8 cellular contexts compared by ENCODE assay signal in the genomic region with DNA sequence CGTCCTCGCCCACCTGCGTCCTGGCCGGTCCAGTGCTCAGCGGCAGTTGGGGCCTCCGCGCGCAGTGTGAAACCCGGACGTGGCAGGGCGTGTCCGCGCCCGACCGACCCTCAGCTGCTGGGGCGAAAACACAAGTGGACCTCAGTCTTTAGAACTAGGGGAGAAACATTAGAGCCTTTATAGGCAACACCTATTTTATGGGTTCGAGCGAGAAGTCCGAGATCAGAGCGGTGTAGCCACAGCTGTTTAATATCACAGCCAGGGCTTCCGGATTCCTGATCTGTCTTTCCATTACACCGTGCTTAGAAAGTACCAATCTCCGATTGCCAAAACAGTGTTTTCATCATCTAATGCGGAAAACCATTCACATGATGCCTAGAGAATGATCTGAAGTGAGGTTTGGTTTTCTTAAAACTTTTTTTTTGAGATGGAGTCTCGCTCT. TPM values are rescaled to one million over a fixed set of nuclear protein-coding genes. Genes with fewer than 3 reads are reported as not detected.
DNase-seq lines count a peak whose midpoint lies in the region; ATAC-seq, FAIRE-seq and TF ChIP-seq lines count a peak whose summit lies in the region.

No MANE protein-coding gene starts in this region.

- H3K4me1 ChIP-seq in mesodermal cell (ENCODE audit: control insufficient read depth, insufficient read depth, low read length, poor library complexity, severe bottlenecking): no peaks in the 10 kb centered on the region

- peak overlapping the region in 1 of 2 donors; percentile 98 for H3K27ac ChIP-seq in coronary artery
- peak overlapping the region; percentile 98 for H3K27ac ChIP-seq in mesodermal cell (ENCODE audit: low read depth, low read length, severe bottlenecking)

- H3K36me3 ChIP-seq in MG63: peaks cover 21% of the 10 kb centered on the region
- peaks cover 43% of the 10 kb centered on the region for H3K36me3 ChIP-seq in mesodermal cell (ENCODE audit: control insufficient read depth, insufficient read depth, low read length)

- 0 to 1% methylated on average over 15 to 20 of the region's 25 CpGs for WGBS in mesodermal cell (ENCODE audit: insufficient coverage in 2 of 2), 2 experiments

- DNase-seq in EH (ENCODE audit: low read depth) (peak; percentile 38), MG63 (peak; percentile 48), coronary artery (ENCODE audit: low spot score) (no peak), dedifferentiated amniotic fluid mesenchymal stem cell (ENCODE audit: extremely low spot score) (no peak), RCC 7860 (ENCODE audit: low spot score) (no peak), NCI-H774 (lab: John Stamatoyannopoulos, UW) (no peak)

- no peaks in the 10 kb centered on the region for H3K27me3 ChIP-seq in MG63

- ATAC-seq in GM21723 (IDR thresholded peaks at IDR 0.05; ENCODE audit: unreplicated experiment): peak; percentile 35

- H3K4me3 ChIP-seq in MG63 (peak overlapping the region; percentile 97), coronary artery (peak overlapping the region; percentile 86), mesodermal cell (ENCODE audit: extremely low read depth, insufficient read depth, low read length, poor library complexity, severe bottlenecking) (peak overlapping the region; percentile 79)

- H3K9me3 ChIP-seq in MG63 (no peaks in the 10 kb centered on the region), mesodermal cell (ENCODE audit: control insufficient read depth, low read length) (no peaks in the 10 kb centered on the region)

- FAIRE-seq in RCC 7860 (lab: Jason Lieb, UNC): no peak

- TF ChIP-seq CTCF in coronary artery (IDR thresholded peaks at IDR 0.05): no peak

RNA-seq across cellular contexts. Expression of a gene that starts 0.5 kb away (rescaled TPM):
- total RNA-seq in MG63 (2014; rRNA removed; shearing (Covaris generic); ENCODE audit: low replicate concordance): 14.5 and 16.9 TPM in 2 replicates
- polyA plus RNA-seq in mesodermal cell (2013, experiment 1 of 2): 21.2 TPM
- polyA plus RNA-seq in mesodermal cell (2013, experiment 2 of 2): 22.0 TPM

RNA-seq across cellular contexts. Expression of a gene that starts 59.6 kb away (rescaled TPM):
- 43.1 and 53.4 TPM in 2 replicates for total RNA-seq in MG63 (2014; rRNA removed; shearing (Covaris generic); ENCODE audit: low replicate concordance)
- polyA plus RNA-seq in mesodermal cell (2013, experiment 1 of 2): 21.5 TPM
- polyA plus RNA-seq in mesodermal cell (2013, experiment 2 of 2): 19.2 TPM

Comparison
In these comparisons a context has a peak if more than half of its experiments do, and no peak if none do; other contexts are left out.
1. DNase-seq: peak in EH (single experiment) and MG63 (single experiment); none in coronary artery (single experiment), dedifferentiated amniotic fluid mesenchymal stem cell (single experiment), RCC 7860 (single experiment) and NCI-H774 (single experiment).
2. Peak in every context shown above with its lines, with median percentiles within 50 percentile points of each other: H3K4me3 ChIP-seq.